ENCODE assay signal across 16 cellular contexts in the genomic region with DNA sequence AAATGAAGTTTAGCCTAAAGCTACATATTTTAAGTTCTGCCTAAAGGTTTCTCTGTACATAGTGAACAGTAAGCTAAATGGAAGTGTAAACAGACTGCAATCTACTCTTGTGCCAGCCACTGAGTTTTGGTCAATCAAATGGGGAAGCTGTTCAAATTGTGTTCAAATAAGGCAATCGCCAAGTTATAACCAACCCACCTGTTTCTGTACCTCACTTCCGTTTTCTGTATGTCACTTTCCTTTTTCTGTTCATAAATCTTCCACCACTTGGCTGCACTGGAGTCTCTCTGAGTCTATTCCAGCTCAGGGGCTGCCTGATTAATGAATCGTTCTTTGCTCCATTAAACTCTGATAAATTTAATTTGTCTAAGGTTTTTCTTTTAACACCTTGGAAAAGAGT. TPM values are rescaled to one million over a fixed set of nuclear protein-coding genes. Genes with fewer than 3 reads are reported as not detected.
A peak's percentile ranks its signal among the peaks of the same experiment; 100 is the strongest.
DNase-seq lines count a peak whose midpoint lies in the region; ATAC-seq and TF ChIP-seq lines count a peak whose summit lies in the region.
"Had no signal": no experiment of that assay in that cellular context is flagged by ENCODE, and none has a peak within 500 bp of the region (broad histone marks: within the 10 kb centered on the region; RNA-seq: fewer than 3 reads in every experiment).

No MANE protein-coding gene starts in this region.

- intact Hi-C loops in body of pancreas (cut with DNase I), result no loop called here

- peaks cover 30% of the 10 kb centered on the region for H3K4me1 ChIP-seq in OCI-LY1 (ENCODE audit: insufficient read depth, low read length, severe bottlenecking)
- H3K4me1 ChIP-seq in body of pancreas, result no peaks in the 10 kb centered on the region
- H3K4me1 ChIP-seq: testis had no signal

- H4K20me1 ChIP-seq in OCI-LY1 (ENCODE audit: insufficient read depth, low read length), result no peaks in the 10 kb centered on the region

- peak overlapping the region; percentile 97 for H2AFZ ChIP-seq in OCI-LY1 (ENCODE audit: low read length)

- H3K27me3 ChIP-seq in OCI-LY1 (ENCODE audit: insufficient read depth, low read length), result no peaks in the 10 kb centered on the region
- H3K27me3 ChIP-seq in body of pancreas, result no peaks in the 10 kb centered on the region
- H3K27me3 ChIP-seq: testis had no signal

- TF ChIP-seq CTCF in GM12864 (IDR thresholded peaks at IDR 0.05; ENCODE audit: low read depth, low read length, missing control alignments) (no peak), OCI-LY1 (IDR thresholded peaks at IDR 0.05; ENCODE audit: low read length) (no peak), body of pancreas (IDR thresholded peaks at IDR 0.05) (no peak)

- H3K9me3 ChIP-seq in OCI-LY1 (ENCODE audit: low read length), result no peaks in the 10 kb centered on the region
- no peaks in the 10 kb centered on the region for H3K9me3 ChIP-seq in body of pancreas
- H3K9me3 ChIP-seq: testis had no signal

- no peaks in the 10 kb centered on the region for H3K36me3 ChIP-seq in OCI-LY1 (ENCODE audit: insufficient read depth, low read length)
- H3K36me3 ChIP-seq in body of pancreas (replicated peaks in 1 of 2; ENCODE audit: insufficient read depth in 1 of 2, low read depth in 2 of 2), result no peaks in the 10 kb centered on the region
- H3K36me3 ChIP-seq: WERI-Rb-1 had no signal

- DNase-seq in GM12864 (ENCODE audit: low read depth), result peak; percentile 74
- peak; percentile 38 for DNase-seq in germinal center (ENCODE audit: low spot score)
- DNase-seq in OCI-M2 (lab: John Stamatoyannopoulos, UW; ENCODE audit: unreplicated experiment), result no peak
- DNase-seq in NCI-H1092 (lab: John Stamatoyannopoulos, UW), result no peak
- no peak for DNase-seq in body of pancreas
- DNase-seq: activated naive CD4-positive, alpha-beta T cell treated with anti-CD3 and anti-CD28 coated beads, Interleukin-2, amount 10 ng/mL, durations not matched to agents 7 days and 5 days; AML-193; IMR-90; natural killer cell; NCI-H1694 treated with DMSO at 0.1 percent for 48 hours; stimulated activated CD4-positive, alpha-beta T cell treated with anti-CD3 and anti-CD28 coated beads, Interleukin-15, amount 100 ng/mL, for 24 hours; testis; WERI-Rb-1 had no signal

- peak overlapping the region; percentile 2; the same call in 1 of the 2 replicates for H3K9ac ChIP-seq in OCI-LY1 (ENCODE audit: low read length)

- H3K4me3 ChIP-seq in GM12864 (ENCODE audit: low read depth, low read length), result no peak overlapping the region
- peak overlapping the region; percentile 24 for H3K4me3 ChIP-seq in OCI-LY1 (ENCODE audit: low read depth, low read length, poor library complexity, severe bottlenecking)
- no peak overlapping the region for H3K4me3 ChIP-seq in body of pancreas
- H3K4me3 ChIP-seq: testis had no signal

- no peaks in the 10 kb centered on the region for H3F3A ChIP-seq in OCI-LY1 (ENCODE audit: insufficient read depth, low read length)

- H3K9me2 ChIP-seq in OCI-LY1 (ENCODE audit: low read depth, low read length), result no peaks in the 10 kb centered on the region

- ATAC-seq in GM21786 (IDR thresholded peaks at IDR 0.05; ENCODE audit: unreplicated experiment), result peak; percentile 39
- ATAC-seq in GM21360 (IDR thresholded peaks at IDR 0.05; ENCODE audit: unreplicated experiment), result no peak
- ATAC-seq in body of pancreas, result no peak
- ATAC-seq: natural killer cell had no signal

- H3K27ac ChIP-seq in OCI-LY1 (ENCODE audit: low read depth, low read length, poor library complexity, severe bottlenecking), result peak overlapping the region; percentile 92
- H3K27ac ChIP-seq in body of pancreas, result no peak overlapping the region
- H3K27ac ChIP-seq: testis, WERI-Rb-1 had no signal

- no peak for TF ChIP-seq POLR2A in body of pancreas (IDR thresholded peaks at IDR 0.05)

- peak overlapping the region; percentile 36 for H3K4me2 ChIP-seq in OCI-LY1 (ENCODE audit: low read length)

- H3K79me2 ChIP-seq in OCI-LY1 (ENCODE audit: insufficient read depth, low read length), result no peaks in the 10 kb centered on the region

- 30 to 40% methylated on average over 3 of the region's 3 CpGs for WGBS in body of pancreas, 2 donors

RNA-seq across cellular contexts. Expression of a gene that starts 10.8 kb away (rescaled TPM):
- total RNA-seq in body of pancreas, result 10 to 100 TPM; 11.9 to 30.3 TPM

Comparison
In these comparisons a context has a peak if more than half of its experiments do, and no peak if none do; other contexts are left out.
1. DNase-seq: peak in GM12864 (single experiment) and germinal center (single experiment); none in OCI-M2 (single experiment), NCI-H1092 (single experiment) and body of pancreas (0 of 4).